Comparison of ENCODE assay signal across 15 cellular contexts in genomic region chr17:63945851-63946439, GRCh38. TPM values are rescaled to one million over a fixed set of nuclear protein-coding genes. Genes with fewer than 3 reads are reported as not detected.
A peak's percentile ranks its signal among the peaks of the same experiment; 100 is the strongest.
DNase-seq lines count a peak whose midpoint lies in the region; ATAC-seq, FAIRE-seq and TF ChIP-seq lines count a peak whose summit lies in the region.
"Had no signal": no experiment of that assay in that cellular context is flagged by ENCODE, and none has a peak within 500 bp of the region (broad histone marks: within the 10 kb centered on the region; RNA-seq: fewer than 3 reads in every experiment).

No MANE protein-coding gene starts in this region.

- H3K27ac Mint-ChIP-seq in IgD-negative memory B cell (peak overlapping the region; percentile 79 to 94 (median 91)), immature natural killer cell (peak overlapping the region in 1 of 6 donors; percentile 10)
- H3K27ac Mint-ChIP-seq: HFFc6 had no signal

- DNase-seq in GM06990 (ENCODE audit: extremely low read depth, insufficient read length) (peak; percentile 55), GM19239 (ENCODE audit: insufficient read length, low spot score) (peak; percentile 72), immature natural killer cell (peak in 2 of 3 donors; percentile 14 to 22), NOMO-1 (lab: John Stamatoyannopoulos, UW; ENCODE audit: unreplicated experiment in 2 of 2) (no peak), DMS79 (lab: John Stamatoyannopoulos, UW) (no peak), AG08395 (ENCODE audit: low spot score) (no peak)
- DNase-seq: HFFc6, NCI-H510A had no signal

- peak overlapping the region; percentile 16 to 89 (median 80) for H3K4me3 Mint-ChIP-seq in IgD-negative memory B cell
- H3K4me3 Mint-ChIP-seq in immature natural killer cell, result peak overlapping the region in 3 of 5 donors; percentile 35 to 77 (median 61)
- H3K4me3 Mint-ChIP-seq: HFFc6 had no signal

- H3K9me3 Mint-ChIP-seq in IgD-negative memory B cell (no peaks in the 10 kb centered on the region), immature natural killer cell (no peaks in the 10 kb centered on the region)
- H3K9me3 Mint-ChIP-seq: HFFc6 had no signal

- H3K4me3 ChIP-seq in GM06990 (replicated peaks; ENCODE audit: low read depth, low read length), result no peak overlapping the region
- H3K4me3 ChIP-seq: ovary had no signal

- H3K4me1 Mint-ChIP-seq in IgD-negative memory B cell (peaks cover 6 to 16% (median 15%) of the 10 kb centered on the region in 3 donors), immature natural killer cell (peaks cover 13 to 19% of the 10 kb centered on the region in 2 donors)

- FAIRE-seq in GM19239 (lab: Jason Lieb, UNC), result peak; percentile 85
- FAIRE-seq: bronchial epithelial cell, endothelial cell of umbilical vein, G401.6 had no signal

- H3K36me3 ChIP-seq in GM06990 (ENCODE audit: control insufficient read depth, insufficient read depth, low read length), result no peaks in the 10 kb centered on the region
- H3K36me3 ChIP-seq: ovary had no signal

- peak; percentile 21 for TF ChIP-seq CTCF in GM06990 (IDR thresholded peaks at IDR 0.05; ENCODE audit: insufficient read depth, low read length, poor library complexity, severe bottlenecking)

- ATAC-seq in GM19395 (IDR thresholded peaks at IDR 0.05; ENCODE audit: unreplicated experiment), result no peak

- no peaks in the 10 kb centered on the region for H3K27me3 Mint-ChIP-seq in IgD-negative memory B cell
- peaks cover 0 to 6% (median 5%) of the 10 kb centered on the region in 3 donors for H3K27me3 Mint-ChIP-seq in immature natural killer cell (ENCODE audit: low read depth in 3 of 3)

- peaks cover 4% of the 10 kb centered on the region for H3K36me3 Mint-ChIP-seq in IgD-negative memory B cell
- H3K36me3 Mint-ChIP-seq in immature natural killer cell, result no peaks in the 10 kb centered on the region

- H3K27me3 ChIP-seq in GM06990 (replicated peaks; ENCODE audit: control insufficient read depth, insufficient read depth, low read length), result no peaks in the 10 kb centered on the region
- H3K27me3 ChIP-seq: ovary had no signal

RNA-seq across cellular contexts. Expression of gene CD79B, which starts 13.8 kb away (rescaled TPM):
- polyA plus RNA-seq in IgD-negative memory B cell (1,452 TPM), immature natural killer cell (10 to 100 TPM; 45.8 to 67.3 (median 51.9) TPM)

RNA-seq across cellular contexts. Expression of gene SCN4A, which starts 26.8 kb away (rescaled TPM):
- polyA plus RNA-seq in IgD-negative memory B cell (0.10 TPM), immature natural killer cell (under 1 TPM in 1 of 3 donors, not detected in 2; 0.02 TPM)

RNA-seq across cellular contexts. Expression of gene GH1, which starts 27.3 kb away (rescaled TPM):
- 2.0 TPM for polyA plus RNA-seq in IgD-negative memory B cell
- not detected for polyA plus RNA-seq in immature natural killer cell
- polyA plus RNA-seq: endothelial cell of umbilical vein, liver, ovary had no signal

RNA-seq across cellular contexts. Expression of gene CSHL1, which starts 34.9 kb away (rescaled TPM):
- polyA plus RNA-seq in IgD-negative memory B cell, result not detected
- not detected for polyA plus RNA-seq in immature natural killer cell
- polyA plus RNA-seq: endothelial cell of umbilical vein, liver, ovary had no signal

RNA-seq across cellular contexts. Expression of gene CSH1, which starts 49.6 kb away (rescaled TPM):
- polyA plus RNA-seq in IgD-negative memory B cell (not detected), immature natural killer cell (not detected)
- polyA plus RNA-seq: endothelial cell of umbilical vein, liver, ovary had no signal

Comparison
In these comparisons a context has a peak if more than half of its experiments do, and no peak if none do; other contexts are left out.
1. DNase-seq: peak in GM06990 (single experiment), GM19239 (single experiment) and immature natural killer cell (2 of 3); none in NOMO-1 (0 of 2), DMS79 (single experiment) and AG08395 (single experiment).
2. RNA of gene CD79B, which starts 13.8 kb away (polyA plus RNA-seq): 1,452 TPM in IgD-negative memory B cell (single experiment); 45.8 to 67.3 TPM in immature natural killer cell; every median in the first group is over 10 times any median in the second.